26 cellular contexts compared by ENCODE assay signal in the genomic region with DNA sequence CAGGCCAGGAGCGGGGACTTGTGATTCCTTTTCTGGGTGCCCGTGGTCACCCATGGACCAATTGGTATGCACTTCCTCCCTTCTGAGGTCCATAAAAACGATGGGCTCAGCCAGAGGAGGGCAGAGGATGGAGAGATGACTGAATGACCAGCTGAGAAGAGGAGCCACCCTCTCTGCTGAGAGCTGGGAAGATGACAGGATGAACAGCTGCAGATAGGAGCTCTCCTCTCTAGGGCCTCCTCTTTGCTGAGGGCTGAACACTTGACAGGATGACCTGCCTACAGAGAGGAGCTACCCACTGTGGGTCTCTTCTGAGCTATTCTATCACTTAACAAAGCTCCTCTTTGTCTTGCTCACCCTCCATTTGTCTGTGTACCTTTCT. TPM values are rescaled to one million over a fixed set of nuclear protein-coding genes. Genes with fewer than 3 reads are reported as not detected.
"Had no signal": no experiment of that assay in that cellular context is flagged by ENCODE, and none has a peak within 500 bp of the region (broad histone marks: within the 10 kb centered on the region; RNA-seq: fewer than 3 reads in every experiment).

No MANE protein-coding gene starts in this region.

- H3K4me3 ChIP-seq: dorsolateral prefrontal cortex, heart left ventricle, lung, right atrium auricular region, smooth muscle cell, suprapubic skin, thyroid gland had no signal

- DNase-seq: cortex of kidney; dorsolateral prefrontal cortex; effector CD8-positive, alpha-beta T cell; heart left ventricle; hippocampal formation; left colon; left ventricle myocardium superior; naive B cell; stimulated activated CD4-positive, alpha-beta T cell treated with anti-CD3 and anti-CD28 coated beads, Interleukin-2, amount 100 ng/mL, for 48 hours; stimulated activated naive CD8-positive, alpha-beta T cell treated with anti-CD3 and anti-CD28 coated beads, Interleukin-15, Interleukin-2, amounts not matched to agents 100 U/mL and 50 U/mL, for 24 hours; thyroid gland had no signal

- H3K4me1 Mint-ChIP-seq: naive B cell had no signal

- H3K9me3 Mint-ChIP-seq: type B pancreatic cell had no signal

- H3K4me1 ChIP-seq: heart left ventricle, right atrium auricular region, thyroid gland had no signal

- H3K27ac Mint-ChIP-seq: type B pancreatic cell had no signal

- H3K27ac ChIP-seq: dorsolateral prefrontal cortex, heart left ventricle, right atrium auricular region, suprapubic skin, thyroid gland had no signal

- H3K4me2 ChIP-seq: smooth muscle cell had no signal

- H3K9me3 ChIP-seq: right atrium auricular region, suprapubic skin, thyroid gland had no signal

- H3K36me3 ChIP-seq: heart left ventricle, right atrium auricular region, suprapubic skin, thyroid gland had no signal

- H3K36me3 Mint-ChIP-seq: type B pancreatic cell had no signal

- H3K27me3 ChIP-seq: dorsolateral prefrontal cortex, right atrium auricular region, thyroid gland had no signal

- H3K27me3 Mint-ChIP-seq: type B pancreatic cell had no signal

- FAIRE-seq: frontal cortex, urothelium cell line had no signal

- H3K4me3 Mint-ChIP-seq: naive B cell, type B pancreatic cell had no signal

- ATAC-seq: heart left ventricle; left colon; left ventricle myocardium superior; stimulated activated naive CD8-positive, alpha-beta T cell treated with anti-CD3 and anti-CD28 coated beads, Interleukin-15, Interleukin-2, amounts not matched to agents 100 U/mL and 50 U/mL, for 24 hours had no signal

RNA-seq across cellular contexts. Expression of gene IGFL4, which starts 4.1 kb away (rescaled TPM):
- total RNA-seq: fibroblast of lung, glomerular endothelial cell, heart left ventricle, kidney epithelial cell, left colon, left ventricle myocardium superior, lung, mucosa of gallbladder, osteocyte, posterior vena cava, right atrium auricular region, thyroid gland had no signal
- polyA plus RNA-seq: fibroblast of lung, heart left ventricle, lung, smooth muscle cell had no signal

RNA-seq across cellular contexts. Expression of gene PGLYRP1, which starts 13.9 kb away (rescaled TPM):
- total RNA-seq: fibroblast of lung, frontal cortex, glomerular endothelial cell, kidney epithelial cell, left colon, mucosa of gallbladder, osteocyte, posterior vena cava, right atrium auricular region, smooth muscle cell, suprapubic skin had no signal
- polyA plus RNA-seq: esophagus, fibroblast of lung, neural cell, smooth muscle cell had no signal
